ENCODE assay signal across 20 cellular contexts in genomic region chr5:138661991-138662434, GRCh38.
DNase-seq lines count a peak whose midpoint lies in the region; ATAC-seq, FAIRE-seq and TF ChIP-seq lines count a peak whose summit lies in the region.
"Had no signal": no experiment of that assay in that cellular context is flagged by ENCODE, and none has a peak within 500 bp of the region (broad histone marks: within the 10 kb centered on the region; RNA-seq: fewer than 3 reads in every experiment).

No MANE protein-coding gene starts in this region.

- 0 out of 2 replicates have a peak overlapping the region, but pooled peaks have one; percentile 39 for H2BK12ac ChIP-seq in H1 (ENCODE audit: low read depth, low read length)

- H2BK5ac ChIP-seq in H1 (ENCODE audit: low read depth, low read length) = no peak overlapping the region

- H3K9me3 ChIP-seq in HepG2 (ENCODE audit: low read length) = no peaks in the 10 kb centered on the region
- no peaks in the 10 kb centered on the region for H3K9me3 ChIP-seq in right lobe of liver
- no peaks in the 10 kb centered on the region for H3K9me3 ChIP-seq in H1 (ENCODE audit: insufficient read depth in 2 of 2, low read depth in 1 of 2, low read length in 1 of 2)
- H3K9me3 ChIP-seq in suprapubic skin = no peaks in the 10 kb centered on the region
- H3K9me3 ChIP-seq: Caco-2, upper lobe of right lung had no signal

- no peak overlapping the region for H2BK120ac ChIP-seq in H1 (replicated peaks; ENCODE audit: low read depth, low read length)

- 40% methylated on average over 5 of the region's 5 CpGs for WGBS in HepG2 (ENCODE audit: low lambda C conversion rate)
- whole genome bisulfite sequencing in right lobe of liver (ENCODE audit: insufficient coverage, low coverage, low lambda C conversion rate, missing lambda C conversion rate) = 79% methylated on average over 4 of the region's 5 CpGs
- 73% methylated on average over 5 of the region's 5 CpGs; no CpG with 5 or more reads in 1 of the 2 experiments for whole genome bisulfite sequencing in H1 (ENCODE audit: extremely low coverage in 1 of 2, insufficient coverage in 1 of 2, insufficient read length in 1 of 2, insufficient replicate concordance in 2 of 2, low coverage in 1 of 2, low lambda C conversion rate in 2 of 2, missing lambda C conversion rate in 1 of 2), 2 experiments
- WGBS in suprapubic skin = 35% methylated on average over 5 of the region's 5 CpGs

- no TSS peak for BruUV-seq in HepG2 (replicated peaks; lab: Mats Ljungman, UMichigan)

- H3K36me3 ChIP-seq in HepG2 (replicated peaks in 1 of 2; ENCODE audit: control insufficient read depth in 1 of 2, insufficient read depth in 2 of 2, low read length in 2 of 2) (no peaks in the 10 kb centered on the region), right lobe of liver (no peaks in the 10 kb centered on the region), H1 (ENCODE audit: control insufficient read depth in 2 of 4, insufficient read depth in 4 of 4, low read length in 3 of 4) (no peaks in the 10 kb centered on the region), suprapubic skin (no peaks in the 10 kb centered on the region)
- H3K36me3 ChIP-seq: upper lobe of right lung had no signal

- H3K9ac ChIP-seq in HepG2 (ENCODE audit: insufficient read depth, low read depth, low read length) = no peak overlapping the region
- no peak overlapping the region for H3K9ac ChIP-seq in H1 (replicated peaks in 1 of 4; ENCODE audit: extremely low read depth in 1 of 4, low read depth in 3 of 4, low read length in 3 of 4)
- H3K9ac ChIP-seq: GM23248 had no signal

- no peaks in the 10 kb centered on the region; the same call in 1 of the 2 replicates for H3K23me2 ChIP-seq in H1 (ENCODE audit: low read depth, low read length)

- H3K4me3 ChIP-seq in HepG2 (replicated peaks in 1 of 3; ENCODE audit: insufficient read depth in 1 of 3, low read depth in 2 of 3, low read length in 3 of 3) = no peak overlapping the region
- no peak overlapping the region for H3K4me3 ChIP-seq in right lobe of liver
- H3K4me3 ChIP-seq in H1 (ENCODE audit: extremely low read depth in 1 of 4, insufficient read depth in 2 of 4, low read depth in 3 of 4, low read length in 4 of 4) = no peak overlapping the region
- H3K4me3 ChIP-seq in suprapubic skin = no peak overlapping the region
- H3K4me3 ChIP-seq: dorsolateral prefrontal cortex, GM23248, upper lobe of right lung had no signal

- TF ChIP-seq POLR2A in HepG2 (IDR thresholded peaks at IDR 0.05; ENCODE audit: insufficient read depth in 1 of 2, low read depth in 2 of 2, low read length in 2 of 2) (no peak), right lobe of liver (IDR thresholded peaks at IDR 0.05) (no peak), H1 (IDR thresholded peaks at IDR 0.05; ENCODE audit: control extremely low read depth in 1 of 2, low read depth in 2 of 2, low read length in 2 of 2) (no peak), suprapubic skin (IDR thresholded peaks at IDR 0.05) (no peak)

- no peak overlapping the region for H3K14ac ChIP-seq in H1 (ENCODE audit: insufficient read length)

- no peak for ATAC-seq in HepG2
- ATAC-seq in right lobe of liver = no peak
- ATAC-seq in HG02884 (IDR thresholded peaks at IDR 0.05; ENCODE audit: unreplicated experiment) = no peak
- ATAC-seq: left lobe of liver had no signal

- TF ChIP-seq EP300 in HepG2 (IDR thresholded peaks at IDR 0.05; ENCODE audit: low read depth in 2 of 2, low read length in 2 of 2) = no peak
- TF ChIP-seq EP300 in HepG2 (CRISPR knock-in tag; IDR thresholded peaks at IDR 0.05; ENCODE audit: borderline replicate concordance) = no peak
- TF ChIP-seq EP300 in H1 (IDR thresholded peaks at IDR 0.05; ENCODE audit: borderline replicate concordance in 1 of 2, low read depth in 2 of 2, low read length in 2 of 2) = no peak
- no peak for TF ChIP-seq EP300 in suprapubic skin (IDR thresholded peaks at IDR 0.05)

- no peak overlapping the region for H3K23ac ChIP-seq in H1 (ENCODE audit: insufficient read length)

- FAIRE-seq in HepG2 (lab: Jason Lieb, UNC) (no peak), H1 (lab: Jason Lieb, UNC) (no peak)

- DNase-seq in NCI-H1417 (lab: John Stamatoyannopoulos, UW) (peak; percentile 28 to 72 (median 31)), NCI-H1417 treated with DMSO at 0.1 percent for 48 hours (lab: John Stamatoyannopoulos, UW) (no peak), HepG2 (ENCODE audit: low spot score) (no peak), right lobe of liver (no peak), H1 (ENCODE audit: low read depth in 1 of 2, low spot score in 2 of 2) (no peak), suprapubic skin (ENCODE audit: low spot score in 2 of 2) (peak in 1 of 2 donors; percentile 50), DMS153 treated with DMSO at 0.1 percent for 48 hours (lab: John Stamatoyannopoulos, UW; ENCODE audit: unreplicated experiment) (no peak)
- DNase-seq: 8988T; activated effector memory CD4-positive, alpha-beta T cell treated with Interleukin-2 at 50 U/mL for 16 hours; Caco-2; NCI-H1105 treated with DMSO at 0.1 percent for 48 hours; NCI-H2171 treated with DMSO at 0.1 percent for 48 hours; NCI-H82; SHP77; upper lobe of right lung had no signal

- CTCF ChIA-PET in HepG2 (lab: Yijun Ruan, JAX; ENCODE audit: low intra/inter-chr PET ratio, low total read pairs) (no interaction called here), H1 (lab: Charles Lee; ENCODE audit: partially characterized antibody) (interaction anchor here (0.6 to 1.9 kb wide), 5 partner anchors 9 to 63 kb away, joined by 3 to 6 read pairs (median 3); no protein-coding TSS in a partner anchor)

- H3K4ac ChIP-seq in H1 (replicated peaks; ENCODE audit: insufficient read length, low read depth, low read length) = no peak overlapping the region

- H2BK20ac ChIP-seq in H1 (ENCODE audit: low read length) = no peak overlapping the region

- H4K91ac ChIP-seq in H1 (replicated peaks; ENCODE audit: insufficient read length, low read length) = no peak overlapping the region

- H4K5ac ChIP-seq in H1 (ENCODE audit: insufficient read length, low read depth, low read length) = no peak overlapping the region

- H3K4me2 ChIP-seq in HepG2 (ENCODE audit: low read depth, low read length) (no peak overlapping the region), H1 (ENCODE audit: insufficient read depth in 1 of 2, low read depth in 2 of 2, low read length in 2 of 2) (no peak overlapping the region)

- H3K27me3 ChIP-seq in HepG2 (ENCODE audit: control insufficient read depth in 1 of 2, insufficient read depth in 2 of 2, low read length in 2 of 2) (peaks cover 5 to 29% of the 10 kb centered on the region in 2 experiments), right lobe of liver (no peaks in the 10 kb centered on the region), H1 (replicated peaks in 1 of 4; ENCODE audit: control insufficient read depth in 3 of 4, extremely low read depth in 1 of 4, insufficient read depth in 3 of 4, low read length in 3 of 4) (no peaks in the 10 kb centered on the region; a peak in 1 of 7 replicates), suprapubic skin (no peaks in the 10 kb centered on the region)
- H3K27me3 ChIP-seq: dorsolateral prefrontal cortex, upper lobe of right lung had no signal

- TF ChIP-seq RAD21 in HepG2 (CRISPR knock-in tag; IDR thresholded peaks at IDR 0.05) (no peak), H1 (IDR thresholded peaks at IDR 0.05 in 1 of 2, conservative IDR thresholded peaks at IDR 0.05 in 1 of 2; ENCODE audit: low read depth in 2 of 2, low read length in 2 of 2) (no peak)

- H2AFZ ChIP-seq in HepG2 (ENCODE audit: low read length) (no peak overlapping the region), H1 (ENCODE audit: low read length) (no peak overlapping the region)
- H2AFZ ChIP-seq: GM23248 had no signal

- TF ChIP-seq CTCF in HepG2 (CRISPR knock-in tag; IDR thresholded peaks at IDR 0.05) (no peak), right lobe of liver (IDR thresholded peaks at IDR 0.05) (no peak), H1 (IDR thresholded peaks at IDR 0.05; ENCODE audit: control extremely low read depth in 1 of 3, insufficient read depth in 1 of 3, low read depth in 1 of 3, low read length in 3 of 3) (no peak), suprapubic skin (IDR thresholded peaks at IDR 0.05) (no peak)

- H3K79me1 ChIP-seq in H1 (ENCODE audit: low read depth, low read length) = no peaks in the 10 kb centered on the region

- H3K79me2 ChIP-seq in HepG2 (ENCODE audit: insufficient read depth, low read length) (no peaks in the 10 kb centered on the region), H1 (ENCODE audit: control insufficient read depth in 1 of 2, insufficient read depth in 2 of 2, low read length in 2 of 2) (no peaks in the 10 kb centered on the region)

- H2AK5ac ChIP-seq in H1 (ENCODE audit: low read depth, low read length) = no peak overlapping the region

- intact Hi-C loops in HepG2 (cut with micrococcal nuclease; ENCODE audit: unreplicated experiment) = no loop called here
- intact Hi-C loops in right lobe of liver (cut with DNase I) = no loop called here

- H3K56ac ChIP-seq in H1 (replicated peaks; ENCODE audit: insufficient read length, low read depth, low read length) = no peak overlapping the region

- no peak overlapping the region for H3K27ac ChIP-seq in HepG2 (ENCODE audit: extremely low read length, insufficient read depth, low read length)
- H3K27ac ChIP-seq in right lobe of liver = no peak overlapping the region
- no peak overlapping the region for H3K27ac ChIP-seq in H1 (ENCODE audit: low read depth, low read length)
- H3K27ac ChIP-seq in suprapubic skin = peak overlapping the region; percentile 15
- H3K27ac ChIP-seq: GM23248, HL-60, upper lobe of right lung had no signal

- H3K18ac ChIP-seq in H1 (ENCODE audit: extremely low read depth, low read length) = no peak overlapping the region

- H4K8ac ChIP-seq in H1 (ENCODE audit: extremely low read depth, insufficient read depth, low read length) = no peak overlapping the region; the same call in 1 of the 2 replicates

- H4K20me1 ChIP-seq in HepG2 (ENCODE audit: insufficient read depth, low read length) = no peaks in the 10 kb centered on the region
- H4K20me1 ChIP-seq in H1 (replicated peaks in 1 of 2; ENCODE audit: control insufficient read depth in 1 of 2, insufficient read depth in 2 of 2, low read length in 2 of 2) = no peaks in the 10 kb centered on the region

- H3K4me1 ChIP-seq in HepG2 (ENCODE audit: insufficient read depth, low read length) (peaks cover 13% of the 10 kb centered on the region; the same call in 1 of the 2 replicates), right lobe of liver (no peaks in the 10 kb centered on the region), H1 (replicated peaks in 1 of 4; ENCODE audit: control insufficient read depth in 3 of 4, insufficient read depth in 4 of 4, low read length in 3 of 4) (peaks cover 0 to 5% (median 2%) of the 10 kb centered on the region in 4 experiments; a peak in 3 of 7 replicates), suprapubic skin (peaks cover 43% of the 10 kb centered on the region)

- in situ Hi-C loops in HepG2 (cut with HindIII; ENCODE audit: extremely low pct_ligation_motif_present, low pct_unique_long_range_greater_than_20kb) = no loop called here

- no peak overlapping the region for H2BK15ac ChIP-seq in H1 (ENCODE audit: low read length)

- POLR2A ChIA-PET in HepG2 (lab: Yijun Ruan, JAX) = no interaction called here
- POLR2A ChIA-PET in H1 (lab: Charles Lee; ENCODE audit: partially characterized antibody) = interaction anchor here (0.9 kb wide), 1 partner anchor 15 kb away, joined by 3 read pairs; no protein-coding TSS in a partner anchor

TF ChIP-seq in H1, 55 proteins besides CTCF, POLR2A, EP300 and RAD21 (continues in another document):
- TF ChIP-seq SIX5 (IDR thresholded peaks at IDR 0.05; ENCODE audit: low read depth, low read length) = no peak
- TF ChIP-seq POU5F1 (IDR thresholded peaks at IDR 0.05; ENCODE audit: low read depth, low read length) = no peak

Comparison
In these comparisons a context has a peak if more than half of its experiments do, and no peak if none do; other contexts are left out.
1. DNase-seq: peak in NCI-H1417 (3 of 3); none in NCI-H1417 treated with DMSO at 0.1 percent for 48 hours (single experiment), HepG2 (single experiment), right lobe of liver (0 of 3), H1 (0 of 2) and DMS153 treated with DMSO at 0.1 percent for 48 hours (single experiment).